ENCODE assay signal across 9 cellular contexts in genomic region chr11:45285931-45286632, GRCh38. TPM values are rescaled to one million over a fixed set of nuclear protein-coding genes. Genes with fewer than 3 reads are reported as not detected.
DNase-seq lines count a peak whose midpoint lies in the region; ATAC-seq and TF ChIP-seq lines count a peak whose summit lies in the region.
"Had no signal": no experiment of that assay in that cellular context is flagged by ENCODE, and none has a peak within 500 bp of the region (broad histone marks: within the 10 kb centered on the region; RNA-seq: fewer than 3 reads in every experiment).

TSS of gene SYT13 (minus strand) at chr11:45286341. CDS start at chr11:45286207, 134 bp downstream.

- intact Hi-C loops in tibial artery (cut with DNase I; ENCODE audit: low total_unique reads) = no loop called here

- H3K36me3 ChIP-seq in ectodermal cell (ENCODE audit: control insufficient read depth, insufficient read depth, low read length) (no peaks in the 10 kb centered on the region), tibial artery (no peaks in the 10 kb centered on the region)

- 2% methylated on average over 50 of the region's 50 CpGs for WGBS in ectodermal cell, 2 experiments

- H3K9me3 ChIP-seq in ectodermal cell (ENCODE audit: control insufficient read depth, low read length) = no peaks in the 10 kb centered on the region
- peaks cover 0 to 11% (median 10%) of the 10 kb centered on the region in 3 donors for H3K9me3 ChIP-seq in tibial artery

- H3K27me3 ChIP-seq in ectodermal cell (ENCODE audit: control insufficient read depth, insufficient read depth, low read length, poor library complexity, severe bottlenecking) = peaks cover 38% of the 10 kb centered on the region
- peaks cover 3 to 72% of the 10 kb centered on the region in 2 donors for H3K27me3 ChIP-seq in tibial artery

- no peak within 1 kb of the TSS for H3K27ac ChIP-seq in ectodermal cell (ENCODE audit: insufficient read depth, low read depth, low read length, poor library complexity, severe bottlenecking)
- no peak within 1 kb of the TSS for H3K27ac ChIP-seq in tibial artery

- H3K4me1 ChIP-seq in ectodermal cell (ENCODE audit: control insufficient read depth, insufficient read depth, low read length) (peaks cover 9% of the 10 kb centered on the region), tibial artery (peaks cover 0 to 10% (median 7%) of the 10 kb centered on the region in 4 donors)

- H3K4me3 ChIP-seq in ectodermal cell (ENCODE audit: insufficient read depth, low read depth, low read length) (peak within 1 kb of the TSS; percentile 65), tibial artery (no peak within 1 kb of the TSS)

- no peak for TF ChIP-seq CTCF in tibial artery (IDR thresholded peaks at IDR 0.05)

- ATAC-seq in HG03025 (IDR thresholded peaks at IDR 0.05; ENCODE audit: low FRiP score, unreplicated experiment) (no peak), HG02642 (IDR thresholded peaks at IDR 0.05; ENCODE audit: poor library complexity, unreplicated experiment) (no peak)

- DNase-seq in COLO668 (lab: John Stamatoyannopoulos, UW; ENCODE audit: unreplicated experiment) (peak; percentile 84), NCI-H2029 treated with DMSO at 0.1 percent for 48 hours (lab: John Stamatoyannopoulos, UW) (peak; percentile 51), midbrain (lab: John Stamatoyannopoulos, UW) (peak; percentile 37), tibial artery (no peak), NCI-H187 treated with DMSO at 0.1 percent for 48 hours (lab: John Stamatoyannopoulos, UW) (no peak)
- DNase-seq: CD4-positive, CD25-positive, alpha-beta regulatory T cell had no signal

RNA-seq across cellular contexts. Expression of gene SYT13, which starts in this region (rescaled TPM):
- polyA plus RNA-seq in ectodermal cell (2013, experiment 1 of 4) = 7.0 TPM
- polyA plus RNA-seq in ectodermal cell (2013, experiment 2 of 4) = 6.4 TPM
- polyA plus RNA-seq in ectodermal cell (2013, experiment 3 of 4) = 5.3 TPM
- 5.8 TPM for polyA plus RNA-seq in ectodermal cell (2013, experiment 4 of 4)
- polyA plus RNA-seq: CD4-positive, CD25-positive, alpha-beta regulatory T cell had no signal

Comparison
In these comparisons a context has a peak if more than half of its experiments do, and no peak if none do; other contexts are left out.
1. DNase-seq: peak in COLO668 (single experiment), NCI-H2029 treated with DMSO at 0.1 percent for 48 hours (single experiment) and midbrain (single experiment); none in tibial artery (0 of 2) and NCI-H187 treated with DMSO at 0.1 percent for 48 hours (single experiment).